Comparison of ENCODE assay signal across 1 cellular context in the genomic region with DNA sequence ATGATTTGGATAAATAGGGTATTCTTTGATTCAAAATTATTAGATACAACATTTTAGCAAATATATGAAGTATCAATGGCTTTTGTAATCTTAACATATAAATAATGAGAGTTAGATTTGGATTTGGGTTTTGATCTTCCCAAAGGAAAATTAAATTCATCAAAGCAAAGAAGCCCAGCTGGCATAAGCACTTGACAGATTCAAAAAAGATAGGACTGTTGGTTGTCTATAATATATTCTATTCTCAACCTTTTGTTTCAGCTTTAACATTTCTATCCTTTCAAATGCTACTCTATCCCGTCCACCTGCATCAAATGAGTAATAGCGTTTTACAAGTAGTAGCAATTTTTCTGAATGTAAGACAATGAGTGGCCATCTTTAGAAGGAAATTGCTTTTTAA.
TF ChIP-seq lines count a peak whose summit lies in the region.

No MANE protein-coding gene starts in this region.

TF ChIP-seq in GM23338, 12 proteins besides CTCF, POLR2A, EP300 and RAD21 (continued from another document):
- TF ChIP-seq, protein P1, sequence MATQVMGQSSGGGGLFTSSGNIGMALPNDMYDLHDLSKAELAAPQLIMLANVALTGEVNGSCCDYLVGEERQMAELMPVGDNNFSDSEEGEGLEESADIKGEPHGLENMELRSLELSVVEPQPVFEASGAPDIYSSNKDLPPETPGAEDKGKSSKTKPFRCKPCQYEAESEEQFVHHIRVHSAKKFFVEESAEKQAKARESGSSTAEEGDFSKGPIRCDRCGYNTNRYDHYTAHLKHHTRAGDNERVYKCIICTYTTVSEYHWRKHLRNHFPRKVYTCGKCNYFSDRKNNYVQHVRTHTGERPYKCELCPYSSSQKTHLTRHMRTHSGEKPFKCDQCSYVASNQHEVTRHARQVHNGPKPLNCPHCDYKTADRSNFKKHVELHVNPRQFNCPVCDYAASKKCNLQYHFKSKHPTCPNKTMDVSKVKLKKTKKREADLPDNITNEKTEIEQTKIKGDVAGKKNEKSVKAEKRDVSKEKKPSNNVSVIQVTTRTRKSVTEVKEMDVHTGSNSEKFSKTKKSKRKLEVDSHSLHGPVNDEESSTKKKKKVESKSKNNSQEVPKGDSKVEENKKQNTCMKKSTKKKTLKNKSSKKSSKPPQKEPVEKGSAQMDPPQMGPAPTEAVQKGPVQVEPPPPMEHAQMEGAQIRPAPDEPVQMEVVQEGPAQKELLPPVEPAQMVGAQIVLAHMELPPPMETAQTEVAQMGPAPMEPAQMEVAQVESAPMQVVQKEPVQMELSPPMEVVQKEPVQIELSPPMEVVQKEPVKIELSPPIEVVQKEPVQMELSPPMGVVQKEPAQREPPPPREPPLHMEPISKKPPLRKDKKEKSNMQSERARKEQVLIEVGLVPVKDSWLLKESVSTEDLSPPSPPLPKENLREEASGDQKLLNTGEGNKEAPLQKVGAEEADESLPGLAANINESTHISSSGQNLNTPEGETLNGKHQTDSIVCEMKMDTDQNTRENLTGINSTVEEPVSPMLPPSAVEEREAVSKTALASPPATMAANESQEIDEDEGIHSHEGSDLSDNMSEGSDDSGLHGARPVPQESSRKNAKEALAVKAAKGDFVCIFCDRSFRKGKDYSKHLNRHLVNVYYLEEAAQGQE (IDR thresholded peaks at IDR 0.05; ENCODE audit: unreplicated experiment) = no peak
